In the genomic region with DNA sequence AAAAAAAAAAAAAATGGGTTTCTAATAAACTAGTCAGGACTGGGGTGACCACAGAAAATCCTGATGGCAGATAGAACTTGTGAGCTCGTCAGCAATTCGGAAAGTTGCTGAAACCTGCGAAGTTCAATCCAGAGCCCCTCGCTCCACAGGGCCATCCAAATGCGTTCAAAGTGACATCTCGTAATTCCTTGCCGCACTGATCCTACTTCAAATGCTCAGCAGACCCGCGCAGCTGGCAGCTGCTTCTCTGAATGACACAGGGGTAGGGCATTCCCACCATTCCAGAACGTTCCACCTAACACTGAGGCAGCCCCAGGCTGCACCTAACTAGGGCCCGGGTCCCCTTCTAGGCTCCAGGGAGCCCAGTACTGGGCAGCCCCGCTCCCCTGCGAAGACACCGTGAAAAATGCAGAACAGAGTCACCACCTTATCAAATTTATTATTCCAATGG, we compare ENCODE assay signal across 1 cellular context.
TF ChIP-seq lines count a peak whose summit lies in the region.

No MANE protein-coding gene starts in this region.

TF ChIP-seq in GM12878, 131 proteins besides CTCF, POLR2A, EP300 and RAD21:
- TF ChIP-seq FOS (IDR thresholded peaks at IDR 0.05; ENCODE audit: borderline replicate concordance, extremely low read depth, insufficient read length): no peak
- TF ChIP-seq POLR2AphosphoS5 (IDR thresholded peaks at IDR 0.05; ENCODE audit: low read length): peak; percentile 88
- TF ChIP-seq MTA3 (IDR thresholded peaks at IDR 0.05; ENCODE audit: borderline replicate concordance, low read length): peak; percentile 40; the same call in 1 of the 2 replicates
- no peak for TF ChIP-seq RCOR1 (conservative IDR thresholded peaks at IDR 0.05; ENCODE audit: low read depth, low read length)
- TF ChIP-seq POU2F2 (IDR thresholded peaks at IDR 0.05; ENCODE audit: borderline replicate concordance, low read depth, low read length): peak; percentile 13; the same call in 1 of the 3 replicates
- TF ChIP-seq, protein P1, sequence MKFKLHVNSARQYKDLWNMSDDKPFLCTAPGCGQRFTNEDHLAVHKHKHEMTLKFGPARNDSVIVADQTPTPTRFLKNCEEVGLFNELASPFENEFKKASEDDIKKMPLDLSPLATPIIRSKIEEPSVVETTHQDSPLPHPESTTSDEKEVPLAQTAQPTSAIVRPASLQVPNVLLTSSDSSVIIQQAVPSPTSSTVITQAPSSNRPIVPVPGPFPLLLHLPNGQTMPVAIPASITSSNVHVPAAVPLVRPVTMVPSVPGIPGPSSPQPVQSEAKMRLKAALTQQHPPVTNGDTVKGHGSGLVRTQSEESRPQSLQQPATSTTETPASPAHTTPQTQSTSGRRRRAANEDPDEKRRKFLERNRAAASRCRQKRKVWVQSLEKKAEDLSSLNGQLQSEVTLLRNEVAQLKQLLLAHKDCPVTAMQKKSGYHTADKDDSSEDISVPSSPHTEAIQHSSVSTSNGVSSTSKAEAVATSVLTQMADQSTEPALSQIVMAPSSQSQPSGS (IDR thresholded peaks at IDR 0.05; ENCODE audit: low read length): peak; percentile 52; the same call in 1 of the 2 replicates
- TF ChIP-seq ZNF207 (IDR thresholded peaks at IDR 0.05; ENCODE audit: borderline replicate concordance): no peak
- TF ChIP-seq ZBED1 (IDR thresholded peaks at IDR 0.05; ENCODE audit: borderline replicate concordance): peak; percentile 18; the same call in 1 of the 2 replicates
- 0 out of 2 replicates have a peak, but pooled peaks have one; percentile 45 for TF ChIP-seq BACH1 (IDR thresholded peaks at IDR 0.05; ENCODE audit: borderline replicate concordance)
- 0 out of 2 replicates have a peak, but pooled peaks have one; percentile 33 for TF ChIP-seq POLR2AphosphoS2 (IDR thresholded peaks at IDR 0.05; ENCODE audit: low read depth, low read length)
- TF ChIP-seq SMAD5 (IDR thresholded peaks at IDR 0.05; ENCODE audit: low read depth): 0 out of 2 replicates have a peak, but pooled peaks have one; percentile 9
- TF ChIP-seq ZNF217 (IDR thresholded peaks at IDR 0.05): no peak
